In genomic region chr1:197567442-197567841, GRCh38 we compare ENCODE assay signal across 20 cellular contexts.
"Had no signal": no experiment of that assay in that cellular context is flagged by ENCODE, and none has a peak within 500 bp of the region (broad histone marks: within the 10 kb centered on the region; RNA-seq: fewer than 3 reads in every experiment).

No MANE protein-coding gene starts in this region.

- H3K4me3 ChIP-seq: cardiac muscle cell, PC-9 had no signal

- ATAC-seq: activated CD8-positive, alpha-beta T cell treated with anti-CD3 and anti-CD28 coated beads, Interleukin-2, amount 10 ng/mL, durations not matched to agents 7 days and 5 days; WTC11 had no signal

- DNase-seq: activated CD4-positive, alpha-beta T cell treated with anti-CD3 and anti-CD28 coated beads for 48 hours; activated CD4-positive, alpha-beta T cell treated with anti-CD3 and anti-CD28 coated beads, Interleukin-2, amount 50 U/mL, for 4 hours; activated CD4-positive, CD25-positive, alpha-beta regulatory T cell treated with anti-CD3 and anti-CD28 coated beads, Interleukin-2, amount 50 U/mL, for 72 hours; activated CD8-positive, alpha-beta memory T cell treated with anti-CD3 and anti-CD28 coated beads, Interleukin-2, amount 50 U/mL, for 48 hours; activated CD8-positive, alpha-beta T cell treated with anti-CD3 and anti-CD28 coated beads, Interleukin-2, amount 10 ng/mL, durations not matched to agents 7 days and 5 days; activated effector memory CD4-positive, alpha-beta T cell treated with anti-CD3 and anti-CD28 coated beads, Interleukin-2, amount 50 U/mL, for 16 hours; activated naive CD4-positive, alpha-beta T cell treated with anti-CD3 and anti-CD28 coated beads for 36 hours; activated T-cell treated with anti-CD3 and anti-CD28 coated beads, Interleukin-2, amount 50 U/mL, for 24 hours; brain microvascular endothelial cell; Karpas-422; NCI-H1092 treated with DMSO at 0.1 percent for 48 hours; NCI-H1417 treated with DMSO at 0.1 percent for 48 hours; NCI-H1694 treated with DMSO at 0.1 percent for 48 hours; NCI-H2029 treated with DMSO at 0.1 percent for 48 hours; NCI-H510A treated with DMSO at 0.1 percent for 48 hours; NCI-H69; PC-9; SHP77 treated with DMSO at 0.1 percent for 48 hours had no signal

- H3K27ac ChIP-seq: brain microvascular endothelial cell, cardiac muscle cell, PC-9 had no signal

- H3K27me3 ChIP-seq: brain microvascular endothelial cell, cardiac muscle cell had no signal

- H3K4me2 ChIP-seq: PC-9 had no signal

- H2AFZ ChIP-seq: PC-9 had no signal

- H3K36me3 ChIP-seq: brain microvascular endothelial cell, cardiac muscle cell had no signal
